Comparison of ENCODE assay signal across 18 cellular contexts in the genomic region with DNA sequence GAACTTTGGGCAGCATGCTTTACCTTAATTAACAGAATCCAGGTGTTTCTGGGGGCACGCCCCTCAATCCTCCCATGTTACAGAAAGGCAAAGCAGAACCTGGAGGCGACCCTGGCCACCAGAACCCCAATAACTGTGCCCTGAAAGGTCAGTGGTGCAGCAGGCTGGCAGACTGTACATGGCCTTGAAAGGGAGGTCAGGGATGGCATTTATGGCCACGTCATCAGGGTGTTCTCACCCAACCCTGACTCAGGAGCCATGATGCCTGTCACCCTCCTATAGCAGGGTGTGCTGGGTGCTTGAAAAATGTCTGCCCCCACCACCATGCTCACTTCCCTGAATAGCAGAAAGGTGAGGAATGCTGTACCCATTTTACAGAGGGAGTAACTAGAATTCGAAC.
"Had no signal": no experiment of that assay in that cellular context is flagged by ENCODE, and none has a peak within 500 bp of the region (broad histone marks: within the 10 kb centered on the region; RNA-seq: fewer than 3 reads in every experiment).

No MANE protein-coding gene starts in this region.

- H3K4me3 ChIP-seq: lung, skin epidermis, stomach, thoracic aorta, transverse colon had no signal

- H3K9me3 Mint-ChIP-seq: dendritic cell treated with granulocyte-macrophage colony-stimulating factor and Interleukin-4, amounts not matched to agents 40 ng/mL and 50 ng/mL, for 4 days had no signal

- H3K27ac Mint-ChIP-seq: dendritic cell treated with granulocyte-macrophage colony-stimulating factor and Interleukin-4, amounts not matched to agents 40 ng/mL and 50 ng/mL, for 4 days; naive B cell had no signal

- H3K27ac ChIP-seq: foreskin keratinocyte, skin epidermis, stomach, thoracic aorta, transverse colon had no signal

- H3K4me1 Mint-ChIP-seq: naive B cell had no signal

- H3K4me3 Mint-ChIP-seq: dendritic cell treated with granulocyte-macrophage colony-stimulating factor and Interleukin-4, amounts not matched to agents 40 ng/mL and 50 ng/mL, for 4 days; naive B cell had no signal

- H3K36me3 ChIP-seq: stomach, thoracic aorta, transverse colon had no signal

- FAIRE-seq: colon, endothelial cell of umbilical vein had no signal

- H3K4me1 ChIP-seq: foreskin keratinocyte, stomach, transverse colon had no signal

- H3K36me3 Mint-ChIP-seq: naive B cell had no signal

- H3K27me3 ChIP-seq: foreskin keratinocyte, transverse colon had no signal

- ATAC-seq: foreskin keratinocyte, left colon, sciatic nerve had no signal

- H3K9me3 ChIP-seq: stomach, thoracic aorta, transverse colon had no signal

- DNase-seq: erythroblast; foreskin keratinocyte; hippocampal formation; left colon; left ventricle myocardium superior; mesenchymal stem cell; naive B cell; stimulated activated CD4-positive, alpha-beta T cell treated with anti-CD3 and anti-CD28 coated beads, Interleukin-12 subunit alpha, Interleukin-12 subunit beta, amount 100 ng/mL, for 4 hours; stimulated activated naive CD4-positive, alpha-beta T cell; stomach; transverse colon had no signal
